1 cellular context compared by ENCODE assay signal in the genomic region with DNA sequence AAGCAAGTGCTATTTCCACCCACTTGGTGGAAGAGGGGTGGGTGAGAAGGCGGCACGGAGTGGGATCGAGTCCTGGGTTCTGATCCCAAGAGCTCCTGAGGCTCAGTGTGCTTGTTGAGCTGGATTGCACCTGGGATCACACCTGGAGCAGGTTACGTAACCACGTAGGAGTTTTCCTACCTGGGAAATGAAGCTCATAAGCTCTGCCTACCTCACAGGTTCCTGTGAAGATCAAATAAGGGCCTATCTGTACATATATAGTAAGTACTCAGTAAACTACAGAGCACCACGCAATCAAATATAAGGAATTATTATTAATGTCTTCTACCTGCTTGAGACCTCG.
A peak's percentile ranks its signal among the peaks of the same experiment; 100 is the strongest.
TF ChIP-seq lines count a peak whose summit lies in the region.

No MANE protein-coding gene starts in this region.

TF ChIP-seq in IMR-90, 13 proteins besides CTCF, POLR2A, EP300 and RAD21 (continued from another document):
- TF ChIP-seq MAFK (IDR thresholded peaks at IDR 0.05; ENCODE audit: low read depth, low read length) (no peak), BHLHE40 (IDR thresholded peaks at IDR 0.05; ENCODE audit: low read depth, low read length) (no peak), CEBPB (IDR thresholded peaks at IDR 0.05; ENCODE audit: low read depth, low read length) (peak; percentile 13; the same call in 1 of the 2 replicates)
TF ChIP-seq in IMR-90: peak in this region for 1.
